In genomic region chr5:159772698-159773061, GRCh38 we compare ENCODE assay signal across 8 cellular contexts.
A peak's percentile ranks its signal among the peaks of the same experiment; 100 is the strongest.
DNase-seq lines count a peak whose midpoint lies in the region; ATAC-seq and TF ChIP-seq lines count a peak whose summit lies in the region.

No MANE protein-coding gene starts in this region.

- H3K4me1 Mint-ChIP-seq in CD4-positive, alpha-beta T cell (ENCODE audit: low read depth), result peaks cover 5% of the 10 kb centered on the region

- POLR2A ChIA-PET in CD4-positive, alpha-beta T cell (lab: Charles Lee), result no interaction called here

- H3K27ac ChIP-seq in heart right ventricle (peak overlapping the region in 9 of 10 donors; percentile 51 to 86 (median 83)), mesendoderm (ENCODE audit: low read depth, low read length) (no peak overlapping the region), upper lobe of right lung (no peak overlapping the region)
- H3K27ac ChIP-seq in CD4-positive, alpha-beta T cell (ENCODE audit: low read depth, low read length), result no peak overlapping the region

- H4K8ac ChIP-seq in mesendoderm (ENCODE audit: low read depth, low read length), result no peak overlapping the region

- H3K27ac Mint-ChIP-seq in CD4-positive, alpha-beta T cell, result no peak overlapping the region

- H2BK5ac ChIP-seq in mesendoderm (ENCODE audit: low read length), result no peak overlapping the region

- H3K36me3 ChIP-seq in heart right ventricle (no peaks in the 10 kb centered on the region), adipocyte (ENCODE audit: control insufficient read depth, insufficient read depth, low read length, severe bottlenecking) (no peaks in the 10 kb centered on the region), mesendoderm (ENCODE audit: control insufficient read depth, insufficient read depth, low read length) (no peaks in the 10 kb centered on the region), upper lobe of right lung (no peaks in the 10 kb centered on the region)

- H3K9me3 ChIP-seq in heart right ventricle (no peaks in the 10 kb centered on the region), adipocyte (ENCODE audit: control insufficient read depth, low read length) (no peaks in the 10 kb centered on the region), upper lobe of right lung (no peaks in the 10 kb centered on the region)
- H3K9me3 ChIP-seq in CD4-positive, alpha-beta T cell (ENCODE audit: control insufficient read depth, low read length), result no peaks in the 10 kb centered on the region

- DNase-seq in heart right ventricle (no peak), left ventricle myocardium superior (no peak), adipocyte (ENCODE audit: low read depth) (no peak), mesendoderm (no peak), upper lobe of right lung (no peak), DMS79 (lab: John Stamatoyannopoulos, UW) (no peak)
- DNase-seq in activated CD8-positive, alpha-beta memory T cell treated with anti-CD3 and anti-CD28 coated beads, Interleukin-2, amount 50 U/mL, for 48 hours, result no peak
- DNase-seq in CD4-positive, alpha-beta T cell, result no peak

- H3K4me2 ChIP-seq in mesendoderm (ENCODE audit: low read length), result no peak overlapping the region

- H2AK5ac ChIP-seq in mesendoderm (ENCODE audit: low read length), result no peak overlapping the region

- H3K4ac ChIP-seq in mesendoderm (ENCODE audit: low read depth, low read length), result no peak overlapping the region

- no peaks in the 10 kb centered on the region for H3K79me2 ChIP-seq in mesendoderm (ENCODE audit: control insufficient read depth, insufficient read depth, low read length)

- H3K23ac ChIP-seq in mesendoderm (ENCODE audit: low read length), result no peak overlapping the region

- peaks cover 0 to 13% (median 0%) of the 10 kb centered on the region in 9 donors for H3K4me1 ChIP-seq in heart right ventricle
- H3K4me1 ChIP-seq in adipocyte (ENCODE audit: control insufficient read depth, insufficient read depth, low read length), result peaks cover 3% of the 10 kb centered on the region
- H3K4me1 ChIP-seq in mesendoderm (ENCODE audit: control insufficient read depth, low read depth, low read length), result no peaks in the 10 kb centered on the region
- H3K4me1 ChIP-seq in upper lobe of right lung, result no peaks in the 10 kb centered on the region

- WGBS in heart right ventricle, 2 donors, result 57 to 66% methylated on average over 6 of the region's 6 CpGs
- 100% methylated on average over 1 of the region's 6 CpGs for WGBS in mesendoderm (ENCODE audit: extremely low coverage, insufficient coverage, low lambda C conversion rate)

- H3K56ac ChIP-seq in mesendoderm (ENCODE audit: low read length), result peak overlapping the region; percentile 25

- peak overlapping the region in 6 of 10 donors; percentile 41 to 48 (median 46) for H3K4me3 ChIP-seq in heart right ventricle
- H3K4me3 ChIP-seq in adipocyte (ENCODE audit: low read length), result peak overlapping the region; percentile 71
- no peak overlapping the region for H3K4me3 ChIP-seq in mesendoderm (ENCODE audit: low read length)
- peak overlapping the region; percentile 42 for H3K4me3 ChIP-seq in upper lobe of right lung

- no peak for TF ChIP-seq CTCF in heart right ventricle (IDR thresholded peaks at IDR 0.05)
- TF ChIP-seq CTCF in upper lobe of right lung (IDR thresholded peaks at IDR 0.05), result no peak
- no peak for TF ChIP-seq CTCF in CD4-positive, alpha-beta T cell (IDR thresholded peaks at IDR 0.05)

- H3K27me3 Mint-ChIP-seq in CD4-positive, alpha-beta T cell, result peaks cover 40% of the 10 kb centered on the region

- no peak overlapping the region for H4K5ac ChIP-seq in mesendoderm (ENCODE audit: low read length)

- H3K36me3 Mint-ChIP-seq in CD4-positive, alpha-beta T cell (ENCODE audit: low read depth), result no peaks in the 10 kb centered on the region

- no peak overlapping the region for H2BK15ac ChIP-seq in mesendoderm (replicated peaks; ENCODE audit: low read depth)

- no peaks in the 10 kb centered on the region for H3K9me3 Mint-ChIP-seq in CD4-positive, alpha-beta T cell

- ATAC-seq in heart right ventricle, result peak in 1 of 8 donors; percentile 7
- ATAC-seq in left ventricle myocardium superior, result no peak
- no peak for ATAC-seq in upper lobe of right lung
- ATAC-seq in CD4-positive, alpha-beta T cell (ENCODE audit: poor library complexity), result no peak

- CTCF ChIA-PET in CD4-positive, alpha-beta T cell (lab: Charles Lee), result no interaction called here

- intact Hi-C loops in heart right ventricle (cut with DNase I) (loop anchor here in 4 of 10 donors (1.0 to 10.0 kb wide), 3 partner anchors 21 to 328 kb away; partner anchors contain the start of gene ADRA1B (in 2 of the 4)), left ventricle myocardium superior (cut with micrococcal nuclease) (no loop called here), upper lobe of right lung (cut with DNase I) (no loop called here)
- intact Hi-C loops in CD4-positive, alpha-beta T cell (cut with DNase I, micrococcal nuclease), result no loop called here

- no peak overlapping the region for H3K18ac ChIP-seq in mesendoderm (ENCODE audit: low read length)

- H3K79me1 ChIP-seq in mesendoderm (ENCODE audit: low read length), result no peaks in the 10 kb centered on the region

- no peak overlapping the region for H3K9ac ChIP-seq in adipocyte (ENCODE audit: low read length)
- H3K9ac ChIP-seq in mesendoderm (ENCODE audit: low read length), result no peak overlapping the region

- H3K27me3 ChIP-seq in heart right ventricle (peaks cover 0 to 28% (median 0%) of the 10 kb centered on the region in 7 donors), adipocyte (replicated peaks; ENCODE audit: control insufficient read depth, insufficient read depth, low read length) (no peaks in the 10 kb centered on the region), mesendoderm (ENCODE audit: insufficient read depth, low read length, poor library complexity) (no peaks in the 10 kb centered on the region), upper lobe of right lung (peaks cover 9% of the 10 kb centered on the region)
- H3K27me3 ChIP-seq in CD4-positive, alpha-beta T cell (ENCODE audit: control insufficient read depth, insufficient read depth, low read length), result peaks cover 16% of the 10 kb centered on the region

- no peak overlapping the region for H3K4me3 Mint-ChIP-seq in CD4-positive, alpha-beta T cell

- no peak overlapping the region for H2BK120ac ChIP-seq in mesendoderm (ENCODE audit: low read depth, low read length)

Comparison
In these comparisons a context has a peak if more than half of its experiments do, and no peak if none do; other contexts are left out.
1. H3K27ac ChIP-seq: peak in heart right ventricle (9 of 10); none in mesendoderm (single experiment), upper lobe of right lung (single experiment) and CD4-positive, alpha-beta T cell (single experiment).